Comparison of ENCODE assay signal across 8 cellular contexts in genomic region chr19:16051254-16052025, GRCh38. TPM values are rescaled to one million over a fixed set of nuclear protein-coding genes. Genes with fewer than 3 reads are reported as not detected.
DNase-seq lines count a peak whose midpoint lies in the region; ATAC-seq, FAIRE-seq and TF ChIP-seq lines count a peak whose summit lies in the region.

No MANE protein-coding gene starts in this region.

- POLR2A ChIA-PET in A549 (lab: Yijun Ruan, JAX): interaction anchor here (0.6 kb wide), 1 partner anchor 94 kb away, joined by 3 read pairs; no protein-coding TSS in a partner anchor

- H3K27me3 Mint-ChIP-seq in GM23338 (ENCODE audit: insufficient read depth, low read depth, poor library complexity): peaks cover 4% of the 10 kb centered on the region

- no peaks in the 10 kb centered on the region for H3K9me2 ChIP-seq in GM23338 (ENCODE audit: insufficient read depth)

- no peak overlapping the region for H2AFZ ChIP-seq in GM23338

- H3K27me3 ChIP-seq in GM23338 (ENCODE audit: insufficient read depth): no peaks in the 10 kb centered on the region
- H3K27me3 ChIP-seq in HAP-1 (ENCODE audit: low read depth): no peaks in the 10 kb centered on the region

- H3K36me3 Mint-ChIP-seq in GM23338 (ENCODE audit: low read depth): peaks cover 10% of the 10 kb centered on the region; the same call in 2 of the 3 replicates

- TF ChIP-seq CTCF in A549 (IDR thresholded peaks at IDR 0.05): no peak
- TF ChIP-seq CTCF in GM23338 (conservative IDR thresholded peaks at IDR 0.05; ENCODE audit: low read depth in 2 of 2): peak in 1 of 2 experiments; percentile 17; a peak in 1 of 4 replicates
- TF ChIP-seq CTCF in fibroblast of villous mesenchyme (IDR thresholded peaks at IDR 0.05; ENCODE audit: insufficient read depth, low read depth, low read length): no peak

- TF ChIP-seq RAD21 in A549 (conservative IDR thresholded peaks at IDR 0.05 in 1 of 2, IDR thresholded peaks at IDR 0.05 in 1 of 2): no peak

- H3K36me3 ChIP-seq in GM23338 (ENCODE audit: insufficient read depth) (0 out of 2 replicates have a peak, but pooled peaks cover 3% of the 10 kb centered on the region), HAP-1 (replicated peaks) (no peaks in the 10 kb centered on the region)

- no peak overlapping the region for H3K4me2 ChIP-seq in A549
- H3K4me2 ChIP-seq in GM23338: no peak overlapping the region

- 53% methylated on average over 10 of the region's 11 CpGs for WGBS in A549 (ENCODE audit: missing lambda C conversion rate)

- CTCF ChIA-PET in A549 (lab: Yijun Ruan, JAX): interaction anchor here (0.9 to 1.8 kb wide), 3 partner anchors 9 to 102 kb away, joined by 3 to 13 read pairs (median 5); no protein-coding TSS in a partner anchor

- no peaks in the 10 kb centered on the region for H4K20me1 ChIP-seq in GM23338 (replicated peaks; ENCODE audit: insufficient read depth)

- no peak for TF ChIP-seq EP300 in A549 (IDR thresholded peaks at IDR 0.05)

- peak in 1 of 2 experiments; percentile 53 for DNase-seq in A549 (ENCODE audit: low read depth in 1 of 2, low spot score in 1 of 2)
- no peak for DNase-seq in GM23338 (ENCODE audit: low spot score)
- peak; percentile 20 to 28 for DNase-seq in activated CD4-positive, alpha-beta T cell treated with anti-CD3 and anti-CD28 coated beads for 4 hours
- peak; percentile 28 for DNase-seq in fibroblast of villous mesenchyme (ENCODE audit: low read depth)
- DNase-seq in T1000 (lab: John Stamatoyannopoulos, UW): no peak
- no peak for DNase-seq in HAP-1 (ENCODE audit: low spot score in 2 of 2)

- H3K9me3 ChIP-seq in A549 (peaks cover 8% of the 10 kb centered on the region; the same call in 1 of the 3 replicates), HAP-1 (no peaks in the 10 kb centered on the region)

- no peak for FAIRE-seq in A549 (lab: Jason Lieb, UNC)

- peaks cover 79% of the 10 kb centered on the region for H3K9me3 Mint-ChIP-seq in GM23338

- H3K4me1 ChIP-seq in A549: no peaks in the 10 kb centered on the region
- H3K4me1 ChIP-seq in GM23338 (ENCODE audit: insufficient read depth): no peaks in the 10 kb centered on the region
- H3K4me1 ChIP-seq in HAP-1: no peaks in the 10 kb centered on the region

- in situ Hi-C loops in HAP-1 (cut with MboI; ENCODE audit: low sequenced_read_pairs): no loop called here

- H3K4me3 ChIP-seq in A549 (no peak overlapping the region), GM23338 (no peak overlapping the region), fibroblast of villous mesenchyme (ENCODE audit: low read depth, low read length) (no peak overlapping the region), HAP-1 (no peak overlapping the region)

- H3K79me2 ChIP-seq in GM23338 (replicated peaks; ENCODE audit: insufficient read depth): no peaks in the 10 kb centered on the region

- no peak overlapping the region for H3K4me3 Mint-ChIP-seq in GM23338

- H3K27ac ChIP-seq in A549 (no peak overlapping the region), GM23338 (ENCODE audit: low read depth) (no peak overlapping the region)

- no peak overlapping the region for H3K27ac Mint-ChIP-seq in GM23338

- TF ChIP-seq POLR2A in A549 (IDR thresholded peaks at IDR 0.05; ENCODE audit: low read length): no peak

- ATAC-seq in A549 (peak in 1 of 2 experiments; percentile 78; a peak in 3 of 6 replicates), GM23338 (no peak), GM21529 (IDR thresholded peaks at IDR 0.05; ENCODE audit: unreplicated experiment) (no peak), GM21447 (IDR thresholded peaks at IDR 0.05; ENCODE audit: unreplicated experiment) (no peak)

- no peaks in the 10 kb centered on the region for H3F3A ChIP-seq in GM23338 (replicated peaks; ENCODE audit: low read depth)

- no peaks in the 10 kb centered on the region for H3K4me1 Mint-ChIP-seq in GM23338

TF ChIP-seq in A549, 52 proteins besides CTCF, POLR2A, EP300 and RAD21:
- no peak for TF ChIP-seq POLR2AphosphoS2 (conservative IDR thresholded peaks at IDR 0.05; ENCODE audit: low read length)
- peak; percentile 66 for TF ChIP-seq REST (IDR thresholded peaks at IDR 0.05)
- TF ChIP-seq RARB (CRISPR knock-in tag; IDR thresholded peaks at IDR 0.05): no peak
TF ChIP-seq in A549: peak in this region for 1.

TF ChIP-seq in GM23338, 12 proteins besides CTCF, POLR2A, EP300 and RAD21:
- peak; percentile 67 for TF ChIP-seq REST (IDR thresholded peaks at IDR 0.05; ENCODE audit: unreplicated experiment)
- no peak for TF ChIP-seq JUNB (IDR thresholded peaks at IDR 0.05; ENCODE audit: unreplicated experiment)

RNA-seq across cellular contexts. Expression of gene TPM4, which starts 24.9 kb away (rescaled TPM):
- polyA plus RNA-seq in A549 (2011; rRNA removed) (474 and 777 TPM in 2 replicates), A549 (2017; fragmentation: RNase III; extraction: RNeasy Plus Mini Kit Qiagen cat#74134 plus additional on column Dnase treatment) (610 to 921 TPM (median 860 TPM) in 3 replicates), GM23338 (2016; fragmentation: Nextera tagmentation; extraction: Ambion mirVana) (204 and 223 TPM in 2 replicates)
- polyA plus RNA-seq in A549 (2012; cell fraction: cytosol; rRNA removed): 359 and 388 TPM in 2 replicates
- polyA plus RNA-seq in A549 (2012; cell fraction: nucleus; rRNA removed): 163 and 197 TPM in 2 replicates
- polyA minus RNA-seq in A549 (2011; rRNA and poly(A)+ RNA removed): 186 and 201 TPM in 2 replicates
- 237 and 288 TPM in 2 replicates for total RNA-seq in GM23338 (2014; rRNA removed; shearing (Covaris generic))
- total RNA-seq in fibroblast of villous mesenchyme: 1,325 and 1,470 TPM in 2 replicates

Comparison
In these comparisons a context has a peak if more than half of its experiments do, and no peak if none do; other contexts are left out.
1. DNase-seq: peak in activated CD4-positive, alpha-beta T cell treated with anti-CD3 and anti-CD28 coated beads for 4 hours (2 of 2) and fibroblast of villous mesenchyme (single experiment); none in GM23338 (single experiment), T1000 (single experiment) and HAP-1 (0 of 2).